ENCODE assay signal across 24 cellular contexts in genomic region chr2:164605295-164605694, GRCh38. TPM values are rescaled to one million over a fixed set of nuclear protein-coding genes. Genes with fewer than 3 reads are reported as not detected.
DNase-seq lines count a peak whose midpoint lies in the region; ATAC-seq and TF ChIP-seq lines count a peak whose summit lies in the region.
"Had no signal": no experiment of that assay in that cellular context is flagged by ENCODE, and none has a peak within 500 bp of the region (broad histone marks: within the 10 kb centered on the region; RNA-seq: fewer than 3 reads in every experiment).

No MANE protein-coding gene starts in this region.

- TF ChIP-seq CTCF in GM20000 (IDR thresholded peaks at IDR 0.05; ENCODE audit: extremely low read depth, missing control alignments) = no peak
- no peak for TF ChIP-seq CTCF in GM13977 (IDR thresholded peaks at IDR 0.05; ENCODE audit: extremely low read depth, insufficient read depth, missing control alignments)

- in situ Hi-C loops in GM13977 (cut with MboI; ENCODE audit: low pct_unique_long_range_greater_than_20kb, low sequenced_read_pairs, unreplicated experiment) = no loop called here

- H3K27ac ChIP-seq in right cardiac atrium (ENCODE audit: low read length) (no peak overlapping the region), rectal smooth muscle tissue (ENCODE audit: low read depth, low read length) (peak overlapping the region; percentile 7)
- H3K27ac ChIP-seq: A549; BLaER1 treated with 17β-estradiol and CSF1 and Interleukin-3, amounts not matched to agents 10 nM and 100 nM had no signal

- no peaks in the 10 kb centered on the region for H3K27me3 ChIP-seq in right cardiac atrium (ENCODE audit: control insufficient read depth, insufficient read depth)
- no peaks in the 10 kb centered on the region for H3K27me3 ChIP-seq in rectal smooth muscle tissue (ENCODE audit: control insufficient read depth, insufficient read depth, low read length)
- H3K27me3 ChIP-seq: BE2C; BLaER1 treated with 17β-estradiol and CSF1 and Interleukin-3, amounts not matched to agents 10 nM and 100 nM had no signal

- no peak for DNase-seq in Right ventricle myocardium superior
- no peak for DNase-seq in cardiac septum (ENCODE audit: low spot score)
- no peak for DNase-seq in right cardiac atrium
- peak; percentile 65 for DNase-seq in skeletal muscle cell (ENCODE audit: low read depth)
- no peak for DNase-seq in stimulated activated CD4-positive, alpha-beta T cell treated with anti-CD3 and anti-CD28 coated beads, Interleukin-12 subunit alpha, Interleukin-12 subunit beta, amount 100 ng/mL, for 4 hours
- DNase-seq in GM20000 (ENCODE audit: low spot score) = no peak
- DNase-seq in GM13977 (ENCODE audit: low spot score) = no peak
- DNase-seq: 8988T; ACHN; AML-193; BE2C; CD4-positive, alpha-beta T cell; CD8-positive, alpha-beta memory T cell; DMS 273 treated with DMSO at 0.1 percent for 48 hours; DMS79; EL; GDM1; H9 had no signal

- H3K4me3 ChIP-seq in right cardiac atrium (ENCODE audit: low read length) = no peak overlapping the region
- no peak overlapping the region for H3K4me3 ChIP-seq in rectal smooth muscle tissue (ENCODE audit: low read length)
- H3K4me3 ChIP-seq in skeletal muscle cell (ENCODE audit: low read depth, low read length) = no peak overlapping the region
- H3K4me3 ChIP-seq: A549; BLaER1 treated with 17β-estradiol and CSF1 and Interleukin-3, amounts not matched to agents 10 nM and 100 nM; GM12878; GM23338 had no signal

- H3K36me3 ChIP-seq in rectal smooth muscle tissue (ENCODE audit: control insufficient read depth, insufficient read depth, low read length) = no peaks in the 10 kb centered on the region
- H3K36me3 ChIP-seq: BE2C; BLaER1 treated with 17β-estradiol and CSF1 and Interleukin-3, amounts not matched to agents 10 nM and 100 nM had no signal

- ATAC-seq in Right ventricle myocardium superior (ENCODE audit: poor library complexity) = peak; percentile 61
- ATAC-seq in right cardiac atrium = peak; percentile 29 to 69
- ATAC-seq: A549, GM12878, GM23338, HCT116 had no signal

- intact Hi-C loops in Right ventricle myocardium superior (cut with DNase I) = no loop called here
- intact Hi-C loops in cardiac septum (cut with DNase I) = no loop called here
- intact Hi-C loops in right cardiac atrium (cut with DNase I) = no loop called here

- H3K9ac ChIP-seq in rectal smooth muscle tissue (ENCODE audit: low read length) = no peak overlapping the region
- H3K9ac ChIP-seq: BLaER1 treated with 17β-estradiol and CSF1 and Interleukin-3, amounts not matched to agents 10 nM and 100 nM had no signal

- no peaks in the 10 kb centered on the region for H3K4me1 ChIP-seq in right cardiac atrium (ENCODE audit: control insufficient read depth, insufficient read depth, low read length)
- no peaks in the 10 kb centered on the region for H3K4me1 ChIP-seq in rectal smooth muscle tissue (ENCODE audit: control insufficient read depth, insufficient read depth, low read length)
- H3K4me1 ChIP-seq: BE2C; BLaER1 treated with 17β-estradiol and CSF1 and Interleukin-3, amounts not matched to agents 10 nM and 100 nM had no signal

- H3K9me3 ChIP-seq in right cardiac atrium (ENCODE audit: control insufficient read depth, low read length) = no peaks in the 10 kb centered on the region
- H3K9me3 ChIP-seq: A549; BE2C; BLaER1 treated with 17β-estradiol and CSF1 and Interleukin-3, amounts not matched to agents 10 nM and 100 nM had no signal

- 61% methylated on average over 2 of the region's 2 CpGs for whole genome bisulfite sequencing in right cardiac atrium

RNA-seq across cellular contexts. Expression of gene GRB14, which starts 16.0 kb away (rescaled TPM):
- 24.1 TPM for total RNA-seq in Right ventricle myocardium superior
- 2.2 TPM for total RNA-seq in cardiac septum
- total RNA-seq in right cardiac atrium = 10 to 100 TPM; 11.4 to 19.5 (median 14.9) TPM
- 20.0 TPM for polyA plus RNA-seq in right cardiac atrium
- total RNA-seq: CD4-positive, alpha-beta T cell; CD8-positive, alpha-beta memory T cell; GM12878 had no signal
- polyA plus RNA-seq: CD8-positive, alpha-beta memory T cell; GM12878 had no signal
